34 cellular contexts compared by ENCODE assay signal in the genomic region with DNA sequence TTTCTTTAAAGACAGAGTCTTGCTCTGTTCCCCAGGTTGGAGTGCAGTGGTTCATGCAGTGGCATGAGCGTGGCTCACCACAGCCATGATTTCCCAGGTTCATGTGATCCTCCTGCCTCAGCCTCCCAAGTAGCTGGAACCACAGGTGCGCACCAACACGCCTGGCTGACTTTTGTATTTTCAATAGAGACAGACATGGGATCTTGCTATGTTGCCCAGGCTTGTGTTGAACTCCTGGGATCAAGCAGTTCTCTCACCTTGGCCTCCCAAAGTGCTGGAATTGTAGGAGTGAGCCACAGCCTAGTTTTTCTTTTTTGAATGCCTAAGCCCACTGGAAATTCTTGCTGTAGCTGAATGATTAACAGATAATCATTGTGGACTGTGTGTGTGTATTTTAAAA.
"Had no signal": no experiment of that assay in that cellular context is flagged by ENCODE, and none has a peak within 500 bp of the region (broad histone marks: within the 10 kb centered on the region; RNA-seq: fewer than 3 reads in every experiment).

No MANE protein-coding gene starts in this region.

- ATAC-seq: activated naive CD4-positive, alpha-beta T cell treated with anti-CD3 and anti-CD28 coated beads, Interleukin-2, amount 50 U/mL, for 72 hours; activated naive CD8-positive, alpha-beta T cell treated with anti-CD3 and anti-CD28 coated beads, Interleukin-2, amount 50 U/mL, for 24 hours; activated T-cell treated with anti-CD3 and anti-CD28 coated beads, Interleukin-2, amount 50 U/mL, for 4 hours; activated T-cell treated with anti-CD3 and anti-CD28 coated beads, Interleukin-2, amount 50 U/mL, for 72 hours; activated T-helper 17 cell treated with anti-CD3 and anti-CD28 coated beads, Interleukin-2, amount 50 U/mL, for 72 hours; body of pancreas had no signal

- H3K4me1 ChIP-seq: adrenal gland, body of pancreas, breast epithelium had no signal

- H3K27ac ChIP-seq: adrenal gland, body of pancreas, brain microvascular endothelial cell, breast epithelium, cardiac muscle cell had no signal

- H3K27me3 ChIP-seq: adrenal gland, body of pancreas, brain microvascular endothelial cell, breast epithelium, cardiac muscle cell had no signal

- H3K36me3 ChIP-seq: adrenal gland, brain microvascular endothelial cell, breast epithelium, cardiac muscle cell had no signal

- H3K4me3 ChIP-seq: adrenal gland, body of pancreas, breast epithelium, cardiac muscle cell had no signal

- DNase-seq: activated effector memory CD4-positive, alpha-beta T cell treated with anti-CD3 and anti-CD28 coated beads, Interleukin-2, amount 50 U/mL, for 16 hours; activated effector memory CD4-positive, alpha-beta T cell treated with Interleukin-2 at 50 U/mL for 16 hours; activated gamma-delta T cell; activated gamma-delta T cell treated with Interleukin-2 at 50 U/mL for 16 hours; activated naive CD4-positive, alpha-beta T cell; activated naive CD4-positive, alpha-beta T cell treated with anti-CD3 and anti-CD28 coated beads for 36 hours; activated naive CD4-positive, alpha-beta T cell treated with anti-CD3 and anti-CD28 coated beads, Interleukin-2, amount 10 ng/mL, durations not matched to agents 7 days and 5 days; activated naive CD4-positive, alpha-beta T cell treated with anti-CD3 and anti-CD28 coated beads, Interleukin-2, amount 50 U/mL, for 16 hours; activated naive CD4-positive, alpha-beta T cell treated with Interleukin-2 at 50 U/mL for 16 hours; activated naive CD8-positive, alpha-beta T cell treated with anti-CD3 and anti-CD28 coated beads for 36 hours; activated naive CD8-positive, alpha-beta T cell treated with anti-CD3 and anti-CD28 coated beads, Interleukin-2, amount 10 ng/mL, durations not matched to agents 7 days and 5 days; activated naive CD8-positive, alpha-beta T cell treated with anti-CD3 and anti-CD28 coated beads, Interleukin-2, amount 50 U/mL, for 24 hours; activated T-cell treated with anti-CD3 and anti-CD28 coated beads for 4 hours; activated T-cell treated with anti-CD3 and anti-CD28 coated beads, Interleukin-2, amount 50 U/mL, for 1 hour; activated T-cell treated with anti-CD3 and anti-CD28 coated beads, Interleukin-2, amount 50 U/mL, for 24 hours; activated T-cell treated with anti-CD3 and anti-CD28 coated beads, Interleukin-2, amount 50 U/mL, for 4 hours; activated T-cell treated with anti-CD3 and anti-CD28 coated beads, Interleukin-2, amount 50 U/mL, for 48 hours; activated T-cell treated with anti-CD3 and anti-CD28 coated beads, Interleukin-2, amount 50 U/mL, for 72 hours; adrenal gland; amniotic stem cell; amygdala; anterior cingulate cortex; aorta; body of pancreas; brain microvascular endothelial cell; caudate nucleus; central memory CD4-positive, alpha-beta T cell; cerebellar nuclear complex had no signal

- H3K9me3 ChIP-seq: adrenal gland, body of pancreas, breast epithelium had no signal

- FAIRE-seq: astrocyte, bronchial epithelial cell had no signal
